ENCODE assay signal across 34 cellular contexts in genomic region chr5:54897001-54897400, GRCh38.
"Had no signal": no experiment of that assay in that cellular context is flagged by ENCODE, and none has a peak within 500 bp of the region (broad histone marks: within the 10 kb centered on the region; RNA-seq: fewer than 3 reads in every experiment).

No MANE protein-coding gene starts in this region.

- H3K36me3 ChIP-seq: MG63 had no signal

- DNase-seq: Kasumi-1, MG63, MM.1S, MV-4-11, NCI-H1048, NCI-H1092, NCI-H1092 treated with DMSO at 0.1 percent for 48 hours, NCI-H1105, NCI-H1105 treated with DMSO at 0.1 percent for 48 hours, NCI-H1417, NCI-H1417 treated with DMSO at 0.1 percent for 48 hours, NCI-H1436, NCI-H1436 treated with DMSO at 0.1 percent for 48 hours, NCI-H146, NCI-H1694, NCI-H1694 treated with DMSO at 0.1 percent for 48 hours, NCI-H187, NCI-H187 treated with DMSO at 0.1 percent for 48 hours, NCI-H1930, NCI-H2029, NCI-H2029 treated with DMSO at 0.1 percent for 48 hours, NCI-H2081, NCI-H2081 treated with DMSO at 0.1 percent for 48 hours, NCI-H2107, NCI-H2171, NCI-H2171 treated with DMSO at 0.1 percent for 48 hours, NCI-H2227 treated with DMSO at 0.1 percent for 48 hours, NCI-H226, NCI-H345, NCI-H446, NCI-H446 treated with DMSO at 0.1 percent for 48 hours, NCI-H510A, NCI-H510A treated with DMSO at 0.1 percent for 48 hours, NCI-H524 had no signal

- H3K4me3 ChIP-seq: MG63 had no signal

- H3K9me3 ChIP-seq: MG63 had no signal
